26 cellular contexts compared by ENCODE assay signal in genomic region chr17:45381001-45381400, GRCh38. TPM values are rescaled to one million over a fixed set of nuclear protein-coding genes. Genes with fewer than 3 reads are reported as not detected.
DNase-seq lines count a peak whose midpoint lies in the region; ATAC-seq, FAIRE-seq and TF ChIP-seq lines count a peak whose summit lies in the region.
"Had no signal": no experiment of that assay in that cellular context is flagged by ENCODE, and none has a peak within 500 bp of the region (broad histone marks: within the 10 kb centered on the region; RNA-seq: fewer than 3 reads in every experiment).

No MANE protein-coding gene starts in this region.

- H2BK15ac ChIP-seq in IMR-90 (ENCODE audit: low read depth, low read length): 0 out of 3 replicates have a peak overlapping the region, but pooled peaks have one; percentile 50

- H2AFZ ChIP-seq in IMR-90 (replicated peaks; ENCODE audit: low read length, poor library complexity) (no peak overlapping the region), HepG2 (ENCODE audit: low read length) (no peak overlapping the region)

- TF ChIP-seq CTCF in A549 (IDR thresholded peaks at IDR 0.05) (no peak), IMR-90 (conservative IDR thresholded peaks at IDR 0.05; ENCODE audit: low read depth, low read length) (no peak), HepG2 (CRISPR knock-in tag; IDR thresholded peaks at IDR 0.05) (no peak)

- peak overlapping the region; percentile 6; the same call in 1 of the 2 replicates for H3K14ac ChIP-seq in IMR-90 (replicated peaks; ENCODE audit: low read depth, low read length)

- H3K4me3 ChIP-seq in A549 (no peak overlapping the region), IMR-90 (ENCODE audit: insufficient read depth, low read depth, low read length) (no peak overlapping the region), HepG2 (replicated peaks in 1 of 3; ENCODE audit: insufficient read depth in 1 of 3, low read depth in 2 of 3, low read length in 3 of 3) (no peak overlapping the region)
- H3K4me3 ChIP-seq: gastrocnemius medialis, uterus had no signal

- H3K4me1 ChIP-seq in A549: peaks cover 69% of the 10 kb centered on the region
- peaks cover 5% of the 10 kb centered on the region; the same call in 1 of the 2 replicates for H3K4me1 ChIP-seq in IMR-90 (ENCODE audit: control insufficient read depth, insufficient read depth, low read length)
- peaks cover 30% of the 10 kb centered on the region for H3K4me1 ChIP-seq in HepG2 (ENCODE audit: insufficient read depth, low read length)
- H3K4me1 ChIP-seq: uterus had no signal

- DNase-seq in A549 (ENCODE audit: low read depth in 1 of 2, low spot score in 1 of 2): no peak
- DNase-seq in IMR-90: no peak
- DNase-seq in RPMI8226: peak; percentile 67
- DNase-seq in HepG2 (ENCODE audit: low spot score): no peak
- no peak for DNase-seq in UCSD-AML1 (lab: John Stamatoyannopoulos, UW; ENCODE audit: unreplicated experiment)
- DNase-seq in stimulated activated CD4-positive, alpha-beta T cell treated with anti-CD3 and anti-CD28 coated beads, Interleukin-2, amount 100 ng/mL, for 24 hours: no peak
- no peak for DNase-seq in A172 (ENCODE audit: low spot score)
- DNase-seq in hypothalamus (lab: John Stamatoyannopoulos, UW): no peak
- DNase-seq: activated B cell treated with CpG ODN at 0.5 μM for 24 hours; activated CD4-positive, alpha-beta T cell treated with anti-CD3 and anti-CD28 coated beads, Interleukin-2, amount 50 U/mL, for 4 hours; activated CD8-positive, alpha-beta memory T cell treated with anti-CD3 and anti-CD28 coated beads, Interleukin-2, amount 50 U/mL, for 48 hours; CD4-positive, CD25-positive, alpha-beta regulatory T cell; effector CD4-positive, alpha-beta T cell; gastrocnemius medialis; KBM-7; mesenchymal stem cell; NCI-H1092; NCI-H2029; NCI-H2227 treated with DMSO at 0.1 percent for 48 hours; NCI-H774; occipital lobe; stimulated activated CD4-positive, alpha-beta T cell treated with anti-CD3 and anti-CD28 coated beads, Interleukin-4, amount 100 ng/mL, for 4 hours; T-helper 9 cell; uterus had no signal

- H4K20me1 ChIP-seq in IMR-90 (ENCODE audit: insufficient read depth, low read length): no peaks in the 10 kb centered on the region
- no peaks in the 10 kb centered on the region for H4K20me1 ChIP-seq in HepG2 (ENCODE audit: insufficient read depth, low read length)

- dilution Hi-C loops in IMR-90 (cut with HindIII; ENCODE audit: low sequenced_read_pairs, unreplicated experiment): no loop called here

- TF ChIP-seq RAD21 in A549 (conservative IDR thresholded peaks at IDR 0.05 in 1 of 2, IDR thresholded peaks at IDR 0.05 in 1 of 2): no peak
- no peak for TF ChIP-seq RAD21 in IMR-90 (IDR thresholded peaks at IDR 0.05; ENCODE audit: low read length)
- no peak for TF ChIP-seq RAD21 in HepG2 (CRISPR knock-in tag; IDR thresholded peaks at IDR 0.05)

- TF ChIP-seq EP300 in A549 (IDR thresholded peaks at IDR 0.05) (no peak), HepG2 (IDR thresholded peaks at IDR 0.05; ENCODE audit: low read depth in 2 of 2, low read length in 2 of 2) (no peak), HepG2 (CRISPR knock-in tag; IDR thresholded peaks at IDR 0.05; ENCODE audit: borderline replicate concordance) (no peak)

- H3K23ac ChIP-seq in IMR-90 (ENCODE audit: low read depth, low read length): no peak overlapping the region

- H3K79me1 ChIP-seq in IMR-90 (ENCODE audit: low read depth in 1 of 2, low read length in 2 of 2): no peaks in the 10 kb centered on the region

- BruUV-seq in IMR-90 (replicated peaks; lab: Mats Ljungman, UMichigan) (no TSS peak), HepG2 (replicated peaks; lab: Mats Ljungman, UMichigan) (no TSS peak)

- H4K8ac ChIP-seq in IMR-90 (ENCODE audit: low read depth in 2 of 2, low read length in 2 of 2): no peak overlapping the region

- H2BK120ac ChIP-seq in IMR-90 (ENCODE audit: low read depth, low read length): no peak overlapping the region

- peaks cover 10% of the 10 kb centered on the region for H3K9me1 ChIP-seq in IMR-90 (ENCODE audit: insufficient read depth, low read length)

- no peak overlapping the region for H2BK20ac ChIP-seq in IMR-90 (ENCODE audit: low read depth, low read length)

- TF ChIP-seq POLR2A in A549 (IDR thresholded peaks at IDR 0.05; ENCODE audit: low read length): no peak
- TF ChIP-seq POLR2A in IMR-90 (IDR thresholded peaks at IDR 0.05; ENCODE audit: low read depth, low read length): no peak
- no peak for TF ChIP-seq POLR2A in HepG2 (IDR thresholded peaks at IDR 0.05; ENCODE audit: insufficient read depth in 1 of 2, low read depth in 2 of 2, low read length in 2 of 2)

- no peak overlapping the region for H4K5ac ChIP-seq in IMR-90 (ENCODE audit: low read depth, low read length)

- peak overlapping the region; percentile 21; the same call in 1 of the 2 replicates for H4K91ac ChIP-seq in IMR-90 (ENCODE audit: insufficient read depth, low read depth, low read length)

- CTCF ChIA-PET in A549 (lab: Yijun Ruan, JAX) (interaction anchor here (0.6 to 25.8 kb wide), 18 partner anchors 9 to 246 kb away, joined by 3 to 1120 read pairs (median 5); partner anchors contain the start of genes MAP3K14 and SPATA32), IMR-90 (lab: Yijun Ruan, JAX) (no interaction called here), HepG2 (lab: Yijun Ruan, JAX; ENCODE audit: low intra/inter-chr PET ratio, low total read pairs) (no interaction called here)

- H2AK9ac ChIP-seq in IMR-90 (replicated peaks; ENCODE audit: low read depth, low read length, poor library complexity): no peak overlapping the region

- H3K4me2 ChIP-seq in A549 (no peak overlapping the region; the same call in 2 of the 3 replicates), IMR-90 (ENCODE audit: low read depth, low read length) (no peak overlapping the region), HepG2 (ENCODE audit: low read depth, low read length) (no peak overlapping the region)

- H3K9ac ChIP-seq in IMR-90 (ENCODE audit: low read depth, low read length): no peak overlapping the region
- H3K9ac ChIP-seq in HepG2 (ENCODE audit: insufficient read depth, low read depth, low read length): no peak overlapping the region

- POLR2A ChIA-PET in A549 (lab: Yijun Ruan, JAX): interaction anchor here (0.7 to 1.7 kb wide), 2 partner anchors 65 to 162 kb away, joined by 3 to 4 read pairs; partner anchors contain the start of gene MAP3K14
- POLR2A ChIA-PET in IMR-90 (lab: Charles Lee; ENCODE audit: unreplicated experiment): no interaction called here
- POLR2A ChIA-PET in HepG2 (lab: Yijun Ruan, JAX): interaction anchor here (3.7 kb wide), 1 partner anchor 9 kb away, joined by 13 read pairs; no protein-coding TSS in a partner anchor

- intact Hi-C loops in IMR-90 (cut with micrococcal nuclease): no loop called here
- intact Hi-C loops in HepG2 (cut with micrococcal nuclease; ENCODE audit: unreplicated experiment): no loop called here

- ATAC-seq in A549 (no peak), IMR-90 (ENCODE audit: low read depth) (no peak), HepG2 (no peak)
- ATAC-seq: gastrocnemius medialis had no signal

- WGBS in A549 (ENCODE audit: missing lambda C conversion rate): 71% methylated on average over 8 of the region's 8 CpGs
- WGBS in IMR-90 (ENCODE audit: extremely low coverage in 2 of 2, insufficient read length in 1 of 2), 2 experiments: 83% methylated on average over 2 of the region's 8 CpGs; no CpG with 5 or more reads in 1 of the 2 experiments
- 13% methylated on average over 8 of the region's 8 CpGs for WGBS in HepG2 (ENCODE audit: low lambda C conversion rate)

- no peak overlapping the region for H3K56ac ChIP-seq in IMR-90 (ENCODE audit: extremely low read depth, insufficient read depth, low read length)

- no peak overlapping the region for H2AK5ac ChIP-seq in IMR-90 (ENCODE audit: low read depth, low read length)

- no peak overlapping the region for H3K18ac ChIP-seq in IMR-90 (ENCODE audit: low read depth, low read length)

- H3K27ac ChIP-seq in A549 (peak overlapping the region; percentile 3 to 97; a peak in 4 of 6 replicates), IMR-90 (ENCODE audit: insufficient read depth, low read length) (no peak overlapping the region), HepG2 (ENCODE audit: extremely low read length, insufficient read depth, low read length) (no peak overlapping the region)
- H3K27ac ChIP-seq: gastrocnemius medialis, uterus had no signal

- no peak overlapping the region; the same call in 1 of the 2 replicates for H3K4ac ChIP-seq in IMR-90 (ENCODE audit: low read depth, low read length)

- in situ Hi-C loops in IMR-90 (cut with MboI; ENCODE audit: low sequenced_read_pairs): no loop called here
- in situ Hi-C loops in HepG2 (cut with HindIII; ENCODE audit: extremely low pct_ligation_motif_present, low pct_unique_long_range_greater_than_20kb): no loop called here

- H3K9me3 ChIP-seq in A549 (no peaks in the 10 kb centered on the region), IMR-90 (ENCODE audit: control insufficient read depth, insufficient read depth, low read length) (no peaks in the 10 kb centered on the region), HepG2 (ENCODE audit: low read length) (no peaks in the 10 kb centered on the region)
- H3K9me3 ChIP-seq: gastrocnemius medialis, uterus had no signal

- no peaks in the 10 kb centered on the region for H3K79me2 ChIP-seq in HepG2 (ENCODE audit: insufficient read depth, low read length)

- FAIRE-seq in A549 (lab: Jason Lieb, UNC) (no peak), HepG2 (lab: Jason Lieb, UNC) (no peak)
- FAIRE-seq: astrocyte, H54 had no signal

- H3K36me3 ChIP-seq in IMR-90 (ENCODE audit: control insufficient read depth, insufficient read depth, low read length): no peaks in the 10 kb centered on the region
- no peaks in the 10 kb centered on the region for H3K36me3 ChIP-seq in HepG2 (replicated peaks in 1 of 2; ENCODE audit: control insufficient read depth in 1 of 2, insufficient read depth in 2 of 2, low read length in 2 of 2)
- H3K36me3 ChIP-seq: gastrocnemius medialis, uterus had no signal

- no peaks in the 10 kb centered on the region for H3K27me3 ChIP-seq in IMR-90 (ENCODE audit: control insufficient read depth, insufficient read depth, low read length)
- peaks cover 0 to 29% of the 10 kb centered on the region in 2 experiments; a peak in 4 of 5 replicates for H3K27me3 ChIP-seq in HepG2 (ENCODE audit: control insufficient read depth in 1 of 2, insufficient read depth in 2 of 2, low read length in 2 of 2)
- H3K27me3 ChIP-seq: gastrocnemius medialis, uterus had no signal

- no peak overlapping the region for H2BK5ac ChIP-seq in IMR-90 (ENCODE audit: low read depth, low read length, poor library complexity, severe bottlenecking)

RNA-seq across cellular contexts. Expression of gene ARHGAP27, which starts 51.7 kb away (rescaled TPM):
- polyA plus RNA-seq in A549 (2011; rRNA removed): 7.7 and 10.0 TPM in 2 replicates
- polyA plus RNA-seq in A549 (2012; cell fraction: cytosol; rRNA removed): 21.4 and 21.7 TPM in 2 replicates
- polyA plus RNA-seq in A549 (2012; cell fraction: nucleus; rRNA removed): 75.5 and 149 TPM in 2 replicates
- 15.2 to 16.4 TPM (median 15.7 TPM) in 3 replicates for polyA plus RNA-seq in A549 (2017; fragmentation: RNase III; extraction: RNeasy Plus Mini Kit Qiagen cat#74134 plus additional on column Dnase treatment)
- 13.2 and 14.6 TPM in 2 replicates for polyA minus RNA-seq in A549 (2011; rRNA and poly(A)+ RNA removed)
- under 0.01 and 0.56 TPM in 2 replicates for total RNA-seq in IMR-90 (2012; rRNA removed)
- polyA plus RNA-seq in IMR-90 (2012; rRNA removed): 0.89 and 1.9 TPM in 2 replicates
- 0.37 and 0.67 TPM in 2 replicates for polyA plus RNA-seq in IMR-90 (2012; cell fraction: cytosol; rRNA removed)
- polyA plus RNA-seq in IMR-90 (2012; cell fraction: nucleus; rRNA removed; ENCODE audit: low replicate concordance): 7.4 and 16.4 TPM in 2 replicates
- 7.8 and 18.9 TPM in 2 replicates for total RNA-seq in HepG2 (2016; rRNA removed; fragmentation: Illumina TruSeq; extraction: Trizol)
- 4.4 and 4.5 TPM in 2 replicates for total RNA-seq in HepG2 (2016; cell fraction: cytosol; rRNA removed; fragmentation: Illumina TruSeq; extraction: Trizol; ENCODE audit: low read depth)
- total RNA-seq in HepG2 (2016; cell fraction: insoluble cytoplasmic fraction; rRNA removed; fragmentation: Illumina TruSeq; extraction: Trizol): 6.7 and 19.6 TPM in 2 replicates
- 5.4 and 5.6 TPM in 2 replicates for total RNA-seq in HepG2 (2016; cell fraction: membrane; rRNA removed; fragmentation: Illumina TruSeq; extraction: Trizol)
- total RNA-seq in HepG2 (2016; cell fraction: nucleus; rRNA removed; fragmentation: Illumina TruSeq; extraction: Trizol): 23.4 and 28.4 TPM in 2 replicates
- 15.5 and 20.0 TPM in 2 replicates for polyA plus RNA-seq in HepG2 (2011; rRNA removed)
- polyA plus RNA-seq in HepG2 (2011; cell fraction: cytosol; rRNA removed): 5.4 and 8.7 TPM in 2 replicates
- 141 and 178 TPM in 2 replicates for polyA plus RNA-seq in HepG2 (2011; cell fraction: nucleus; rRNA removed)
- 6.9 and 8.4 TPM in 2 replicates for polyA plus RNA-seq in HepG2 (2012)
- 1.1 and 1.5 TPM in 2 replicates for polyA plus RNA-seq in HepG2 (2016; cell fraction: cytosol; fragmentation: Illumina TruSeq; extraction: Trizol; ENCODE audit: low read depth)
- polyA plus RNA-seq in HepG2 (2016; cell fraction: insoluble cytoplasmic fraction; fragmentation: Illumina TruSeq; extraction: Trizol; ENCODE audit: low read depth): 8.6 and 9.5 TPM in 2 replicates
- 2.5 and 2.7 TPM in 2 replicates for polyA plus RNA-seq in HepG2 (2016; cell fraction: membrane; fragmentation: Illumina TruSeq; extraction: Trizol; ENCODE audit: low read depth)
- polyA plus RNA-seq in HepG2 (2016; cell fraction: nucleus; fragmentation: Illumina TruSeq; extraction: Trizol; ENCODE audit: insufficient read depth, low read depth): 67.3 and 73.4 TPM in 2 replicates
- polyA minus RNA-seq in HepG2 (2011; rRNA and poly(A)+ RNA removed; ENCODE audit: low replicate concordance): 17.3 and 32.8 TPM in 2 replicates
- 4.6 and 4.8 TPM in 2 replicates for polyA minus RNA-seq in HepG2 (2011; cell fraction: cytosol; rRNA and poly(A)+ RNA removed)
- polyA minus RNA-seq in HepG2 (2011; cell fraction: nucleus; rRNA and poly(A)+ RNA removed): 26.1 and 28.0 TPM in 2 replicates
- total RNA-seq in A172 (2014; rRNA removed; shearing (Covaris generic)): 9.5 and 17.8 TPM in 2 replicates

Comparison
In these comparisons a context has a peak if more than half of its experiments do, and no peak if none do; other contexts are left out.
1. H3K27ac ChIP-seq: peak in A549 (2 of 2); none in IMR-90 (single experiment) and HepG2 (single experiment).
2. Of the 38 proteins assayed by ChIP-seq in both HepG2 and A549: peak only in HepG2: none; only in A549: none; in both: CEBPB; in neither: 37.